In the genomic region with DNA sequence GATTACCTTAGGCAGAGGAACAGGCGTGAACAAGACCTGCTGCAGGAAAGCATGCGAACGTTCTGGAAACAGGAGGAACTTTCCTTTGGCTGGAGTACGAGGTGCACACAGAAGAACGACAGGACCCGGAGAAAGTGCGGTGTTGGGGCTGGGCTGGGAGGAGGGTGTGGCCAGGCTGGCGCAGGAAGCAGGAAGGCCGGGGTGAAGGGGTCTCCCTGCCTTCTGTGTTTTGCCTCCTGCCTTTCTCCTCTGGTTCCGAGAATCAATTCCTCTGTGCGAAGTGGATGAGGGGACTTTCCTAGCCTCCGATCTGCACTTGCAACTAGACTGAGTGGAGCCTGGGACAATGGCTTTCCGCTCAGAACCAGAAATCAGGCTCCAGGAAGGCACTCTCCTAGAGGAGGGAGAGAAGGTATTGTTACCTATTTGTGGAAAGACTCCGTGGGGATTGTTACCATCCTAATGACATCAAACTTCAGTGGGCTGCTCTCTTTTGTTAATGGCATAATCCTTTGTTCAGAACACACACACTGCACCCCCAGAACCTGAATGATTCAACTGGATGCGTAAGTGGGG, we compare ENCODE assay signal across 25 cellular contexts.
"Had no signal": no experiment of that assay in that cellular context is flagged by ENCODE, and none has a peak within 500 bp of the region (broad histone marks: within the 10 kb centered on the region; RNA-seq: fewer than 3 reads in every experiment).

No MANE protein-coding gene starts in this region.

- ATAC-seq: activated naive CD4-positive, alpha-beta T cell treated with anti-CD3 and anti-CD28 coated beads, Interleukin-2, amount 50 U/mL, for 72 hours; activated T-cell treated with anti-CD3 and anti-CD28 coated beads, Interleukin-2, amount 50 U/mL, for 72 hours; left lung; right lobe of liver; stimulated activated memory B cell treated with anti-CD40 and anti-IgM and Interleukin-4, amounts not matched to agents 10 μg/mL and 1 μg/mL and 100 μg/mL, for 72 hours; upper lobe of right lung had no signal

- H3K4me1 ChIP-seq: breast epithelium, esophagus squamous epithelium, upper lobe of right lung had no signal

- DNase-seq: activated CD4-positive, alpha-beta T cell treated with anti-CD3 and anti-CD28 coated beads for 4 hours; activated CD4-positive, alpha-beta T cell treated with anti-CD3 and anti-CD28 coated beads, Interleukin-2, amount 50 U/mL, for 4 hours; activated naive CD4-positive, alpha-beta T cell; activated T-cell treated with anti-CD3 and anti-CD28 coated beads for 4 hours; activated T-cell treated with anti-CD3 and anti-CD28 coated beads, Interleukin-2, amount 50 U/mL, for 72 hours; effector CD8-positive, alpha-beta T cell; esophagus squamous epithelium; foreskin melanocyte; left lung; mammary epithelial cell; naive B cell; right lobe of liver; stimulated activated CD4-positive, alpha-beta T cell treated with anti-CD3 and anti-CD28 coated beads, Interleukin-4, amount 100 ng/mL, for 4 hours; stimulated activated CD8-positive, alpha-beta memory T cell treated with anti-CD3 and anti-CD28 coated beads, Interleukin-4, amount 100 ng/mL, for 48 hours; stimulated activated naive CD8-positive, alpha-beta T cell treated with anti-CD3 and anti-CD28 coated beads, Interleukin-15, amount 100 ng/mL, for 72 hours; T-helper 9 cell; tibial artery; upper lobe of right lung had no signal

- H3K4me3 Mint-ChIP-seq: activated T-cell treated with anti-CD3 and anti-CD28 coated beads, Interleukin-2, amount 50 U/mL, for 72 hours; mesothelial cell of epicardium; stimulated activated memory B cell treated with anti-CD40 and anti-IgM and Interleukin-4, amounts not matched to agents 10 μg/mL and 1 μg/mL and 100 μg/mL, for 72 hours; stimulated activated naive CD8-positive, alpha-beta T cell treated with anti-CD3 and anti-CD28 coated beads, Interleukin-15, amount 100 ng/mL, for 72 hours; T-helper 1 cell treated with Interleukin-12 subunit alpha and Interleukin-12 subunit beta and Interleukin-4 antibody, amounts not matched to agents 30 μg/mL and 1 μg/mL, for 36 hours had no signal

- H3K4me3 ChIP-seq: breast epithelium, esophagus squamous epithelium, left lung, right lobe of liver, tibial artery, upper lobe of right lung had no signal

- H3K36me3 Mint-ChIP-seq: activated naive CD4-positive, alpha-beta T cell treated with anti-CD3 and anti-CD28 coated beads, Interleukin-2, amount 50 U/mL, for 72 hours; mesothelial cell of epicardium; naive B cell; stimulated activated memory B cell treated with anti-CD40 and anti-IgM and Interleukin-4, amounts not matched to agents 10 μg/mL and 1 μg/mL and 100 μg/mL, for 72 hours had no signal

- H3K9me3 Mint-ChIP-seq: activated naive CD4-positive, alpha-beta T cell treated with anti-CD3 and anti-CD28 coated beads, Interleukin-2, amount 50 U/mL, for 72 hours; activated T-cell treated with anti-CD3 and anti-CD28 coated beads, Interleukin-2, amount 50 U/mL, for 72 hours; mesothelial cell of epicardium; stimulated activated memory B cell treated with anti-CD40 and anti-IgM and Interleukin-4, amounts not matched to agents 10 μg/mL and 1 μg/mL and 100 μg/mL, for 72 hours; stimulated activated naive CD8-positive, alpha-beta T cell treated with anti-CD3 and anti-CD28 coated beads, Interleukin-15, amount 100 ng/mL, for 72 hours; T-helper 1 cell treated with Interleukin-12 subunit alpha and Interleukin-12 subunit beta and Interleukin-4 antibody, amounts not matched to agents 30 μg/mL and 1 μg/mL, for 36 hours had no signal

- H3K27me3 ChIP-seq: breast epithelium, right lobe of liver, upper lobe of right lung had no signal

- H3K27ac ChIP-seq: epithelial cell of prostate, left lung, right lobe of liver, tibial artery, upper lobe of right lung, VCaP had no signal

- H3K4me1 Mint-ChIP-seq: stimulated activated naive CD8-positive, alpha-beta T cell treated with anti-CD3 and anti-CD28 coated beads, Interleukin-15, amount 100 ng/mL, for 72 hours had no signal

- H3K27ac Mint-ChIP-seq: activated naive CD4-positive, alpha-beta T cell treated with anti-CD3 and anti-CD28 coated beads, Interleukin-2, amount 50 U/mL, for 72 hours; activated T-cell treated with anti-CD3 and anti-CD28 coated beads, Interleukin-2, amount 50 U/mL, for 72 hours; mesothelial cell of epicardium; stimulated activated memory B cell treated with anti-CD40 and anti-IgM and Interleukin-4, amounts not matched to agents 10 μg/mL and 1 μg/mL and 100 μg/mL, for 72 hours; T-helper 1 cell treated with Interleukin-12 subunit alpha and Interleukin-12 subunit beta and Interleukin-4 antibody, amounts not matched to agents 30 μg/mL and 1 μg/mL, for 36 hours had no signal

- H3K9me3 ChIP-seq: breast epithelium, esophagus squamous epithelium, left lung, right lobe of liver, tibial artery, upper lobe of right lung had no signal

- H3K36me3 ChIP-seq: breast epithelium, esophagus squamous epithelium, left lung, right lobe of liver, tibial artery, upper lobe of right lung had no signal
